ENCODE assay signal across 23 cellular contexts in the genomic region with DNA sequence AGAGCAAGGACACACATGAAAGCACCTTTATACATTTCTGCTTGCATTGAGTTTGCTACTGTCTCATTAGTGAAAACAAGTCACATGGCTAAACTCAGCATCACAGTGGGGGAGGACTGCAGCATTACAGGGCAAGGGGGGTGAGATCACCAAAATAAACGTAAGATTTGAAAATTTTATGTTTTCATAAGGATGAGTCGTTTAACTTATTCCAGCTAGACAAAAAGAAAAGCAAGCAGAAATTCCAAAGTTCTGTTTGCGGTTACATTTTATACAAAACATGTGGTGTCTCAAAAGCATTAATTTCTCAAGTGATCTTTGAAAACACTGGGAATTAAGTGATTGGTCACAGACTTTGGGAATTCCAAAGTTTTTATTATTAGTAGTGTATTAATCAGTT.
DNase-seq lines count a peak whose midpoint lies in the region; ATAC-seq, FAIRE-seq and TF ChIP-seq lines count a peak whose summit lies in the region.
"Had no signal": no experiment of that assay in that cellular context is flagged by ENCODE, and none has a peak within 500 bp of the region (broad histone marks: within the 10 kb centered on the region; RNA-seq: fewer than 3 reads in every experiment).

No MANE protein-coding gene starts in this region.

- no peak for ATAC-seq in GM21825 (IDR thresholded peaks at IDR 0.05; ENCODE audit: unreplicated experiment)
- ATAC-seq in left lung = no peak
- ATAC-seq: left ventricle myocardium superior had no signal

- no peak for TF ChIP-seq CTCF in AG10803 (conservative IDR thresholded peaks at IDR 0.05; ENCODE audit: low read length)
- TF ChIP-seq CTCF in left lung (IDR thresholded peaks at IDR 0.05) = no peak

- H3K4me1 ChIP-seq in left lung = no peaks in the 10 kb centered on the region
- H3K4me1 ChIP-seq: adrenal gland, Peyer's patch had no signal

- FAIRE-seq in urothelium cell line (lab: Jason Lieb, UNC) = no peak
- FAIRE-seq: H54 had no signal

- no peaks in the 10 kb centered on the region for H3K36me3 ChIP-seq in left lung
- H3K36me3 ChIP-seq: adrenal gland, neutrophil, Peyer's patch, right atrium auricular region had no signal

- H3K4me3 ChIP-seq in AG10803 (ENCODE audit: low read length) = no peak overlapping the region
- no peak overlapping the region for H3K4me3 ChIP-seq in left lung
- H3K4me3 ChIP-seq: adrenal gland, Peyer's patch, right atrium auricular region had no signal

- H3K27ac ChIP-seq in left lung = no peak overlapping the region
- H3K27ac ChIP-seq: adrenal gland, neutrophil, Peyer's patch, right atrium auricular region had no signal

- H3K27me3 ChIP-seq in left lung = no peaks in the 10 kb centered on the region
- H3K27me3 ChIP-seq: adrenal gland, neutrophil, Peyer's patch, right atrium auricular region had no signal

- DNase-seq in AG10803 (ENCODE audit: low read depth) (peak; percentile 79), HS-5 (ENCODE audit: low read depth) (peak; percentile 44), dedifferentiated amniotic fluid mesenchymal stem cell (ENCODE audit: extremely low spot score) (peak; percentile 39), non-pigmented ciliary epithelial cell (ENCODE audit: low read depth) (peak; percentile 69), urothelium cell line (ENCODE audit: low spot score) (no peak), left lung (no peak), ecto neural progenitor cell (ENCODE audit: low spot score) (no peak)
- DNase-seq: ACHN; activated CD4-positive, alpha-beta T cell treated with anti-CD3 and anti-CD28 coated beads, Interleukin-2, amount 50 U/mL, for 4 hours; activated effector memory CD4-positive, alpha-beta T cell treated with anti-CD3 and anti-CD28 coated beads, Interleukin-2, amount 50 U/mL, for 16 hours; adrenal gland; caudate nucleus; CD8-positive, alpha-beta memory T cell; head of caudate nucleus; left ventricle myocardium superior; NCI-H1105 treated with DMSO at 0.1 percent for 48 hours; NK-92 treated with Interleukin-12 subunit alpha and Interleukin-12 subunit beta, amount 100 ng/mL, for 24 hours; Peyer's patch; stimulated activated CD8-positive, alpha-beta memory T cell treated with anti-CD3 and anti-CD28 coated beads, Interleukin-4, amount 100 ng/mL, for 48 hours had no signal

- intact Hi-C loops in left lung (cut with DNase I) = no loop called here

- H3K9me3 ChIP-seq in left lung = no peaks in the 10 kb centered on the region
- H3K9me3 ChIP-seq: adrenal gland, neutrophil, Peyer's patch, right atrium auricular region had no signal

Comparison
In these comparisons a context has a peak if more than half of its experiments do, and no peak if none do; other contexts are left out.
1. DNase-seq: peak in AG10803 (single experiment), HS-5 (single experiment), dedifferentiated amniotic fluid mesenchymal stem cell (single experiment) and non-pigmented ciliary epithelial cell (single experiment); none in urothelium cell line (single experiment), left lung (0 of 2) and ecto neural progenitor cell (single experiment).